8 cellular contexts compared by ENCODE assay signal in the genomic region with DNA sequence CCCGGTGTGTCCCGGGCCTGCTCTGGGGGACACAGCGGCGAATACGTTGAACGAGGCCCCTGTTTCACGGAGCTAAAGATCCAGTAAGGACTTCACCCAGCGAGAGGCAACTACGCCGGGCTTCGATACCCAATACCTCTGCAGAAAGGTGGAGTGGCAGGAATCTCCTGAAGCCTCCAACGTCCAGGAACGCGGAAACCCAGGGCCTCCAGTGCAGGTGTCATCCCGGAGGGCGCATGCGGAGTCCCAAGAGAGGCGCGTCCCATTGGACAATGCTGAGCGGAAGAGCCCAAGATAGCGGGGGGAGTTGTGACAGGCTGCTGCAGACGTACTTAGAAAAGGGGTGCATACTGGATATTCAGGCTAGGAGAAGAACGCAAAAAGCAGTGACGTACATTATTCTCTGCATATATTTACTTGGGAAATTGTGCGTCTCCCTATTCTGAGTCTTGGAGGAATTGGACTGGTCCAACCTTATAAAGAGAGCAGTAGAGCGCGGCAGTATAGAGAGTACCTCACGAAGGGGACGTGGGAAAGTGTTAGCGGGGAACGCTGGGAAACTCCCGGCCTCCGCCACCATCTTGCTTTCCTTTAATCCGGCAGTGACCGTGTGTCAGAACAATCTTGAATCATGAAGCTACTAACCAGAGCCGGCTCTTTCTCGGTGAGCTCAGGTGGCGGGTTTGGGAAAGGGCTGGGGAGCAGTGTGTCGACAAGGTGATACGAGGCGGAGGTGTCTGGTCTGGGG. TPM values are rescaled to one million over a fixed set of nuclear protein-coding genes. Genes with fewer than 3 reads are reported as not detected.
DNase-seq lines count a peak whose midpoint lies in the region; ATAC-seq, FAIRE-seq and TF ChIP-seq lines count a peak whose summit lies in the region.

Gene UQCRC2, plus strand, starts transcription at position 569 of the 748 bp plus-strand sequence. Its CDS starts 63 bp downstream, at position 632.

- peaks cover 5% of the 10 kb centered on the region; the same call in 1 of the 2 replicates for H3K4me1 ChIP-seq in BE2C

- TF ChIP-seq CTCF in BE2C (IDR thresholded peaks at IDR 0.05; ENCODE audit: low read depth, low read length) (no peak), chondrocyte (IDR thresholded peaks at IDR 0.05) (no peak)

- peaks cover 25% of the 10 kb centered on the region for H3K36me3 ChIP-seq in BE2C

- H3K27me3 ChIP-seq in BE2C = no peaks in the 10 kb centered on the region

- H3K27me3 Mint-ChIP-seq in chondrocyte (ENCODE audit: low read depth) = peaks cover 1% of the 10 kb centered on the region

- H3K9me3 Mint-ChIP-seq in chondrocyte (ENCODE audit: low read depth) = no peaks in the 10 kb centered on the region

- peak; percentile 79 for FAIRE-seq in GM19239 (lab: Jason Lieb, UNC)

- H3K4me3 ChIP-seq in BE2C (ENCODE audit: low read depth, low read length) = peak within 1 kb of the TSS; percentile 95

- peaks cover 30% of the 10 kb centered on the region for H3K4me1 Mint-ChIP-seq in chondrocyte (ENCODE audit: low read depth)

- DNase-seq in BE2C = peak; percentile 92
- peak; percentile 67 for DNase-seq in GM19239 (ENCODE audit: insufficient read length, low spot score)
- DNase-seq in NCI-H510A treated with DMSO at 0.1 percent for 48 hours (lab: John Stamatoyannopoulos, UW) = peak; percentile 98
- peak; percentile 76 to 82 for DNase-seq in activated CD4-positive, alpha-beta T cell treated with anti-CD3 and anti-CD28 coated beads for 24 hours (ENCODE audit: low read depth in 2 of 2)
- peak; percentile 94 for DNase-seq in chondrocyte (ENCODE audit: low spot score)
- peak; percentile 99 for DNase-seq in kidney glomerular epithelial cell (lab: John Stamatoyannopoulos, UW)
- DNase-seq in stimulated activated CD4-positive, alpha-beta T cell treated with anti-CD3 and anti-CD28 coated beads, Interleukin-15, amount 100 ng/mL, for 48 hours (ENCODE audit: low read depth in 2 of 2) = peak; percentile 77 to 83

- no peaks in the 10 kb centered on the region for H3K9me3 ChIP-seq in BE2C

- ATAC-seq in HG03442 (IDR thresholded peaks at IDR 0.05; ENCODE audit: unreplicated experiment) = peak; percentile 75

- H3K4me3 Mint-ChIP-seq in chondrocyte (ENCODE audit: unreplicated experiment) = peak within 1 kb of the TSS; percentile 97

- H3K36me3 Mint-ChIP-seq in chondrocyte (ENCODE audit: low read depth) = peaks cover 5% of the 10 kb centered on the region

- peak within 1 kb of the TSS; percentile 98 for H3K27ac Mint-ChIP-seq in chondrocyte (ENCODE audit: unreplicated experiment)

RNA-seq across cellular contexts. Expression of gene UQCRC2, which starts in this region (rescaled TPM):
- polyA plus RNA-seq in BE2C (2012; ENCODE audit: insufficient read depth, insufficient read length, low read depth) = 341 TPM
- total RNA-seq in chondrocyte = 144 to 176 TPM (median 154 TPM) in 3 replicates

Comparison
In these comparisons a context has a peak if more than half of its experiments do, and no peak if none do; other contexts are left out.
1. Peak in every context shown above with its lines: DNase-seq, ATAC-seq and H3K4me3 ChIP-seq.